23 cellular contexts compared by ENCODE assay signal in genomic region chr16:77885596-77886295, GRCh38.
DNase-seq lines count a peak whose midpoint lies in the region; ATAC-seq and TF ChIP-seq lines count a peak whose summit lies in the region.
"Had no signal": no experiment of that assay in that cellular context is flagged by ENCODE, and none has a peak within 500 bp of the region (broad histone marks: within the 10 kb centered on the region; RNA-seq: fewer than 3 reads in every experiment).

No MANE protein-coding gene starts in this region.

- H3K36me3 Mint-ChIP-seq in H9 (ENCODE audit: insufficient read depth in 1 of 3, low read depth in 3 of 3) = peaks cover 0 to 26% (median 7%) of the 10 kb centered on the region in 3 experiments; a peak in 5 of 7 replicates
- H3K36me3 Mint-ChIP-seq: CD14-positive monocyte had no signal

- H4K91ac ChIP-seq in H9 (ENCODE audit: insufficient read length, low read depth, low read length) = no peak overlapping the region

- no peak overlapping the region for H2BK5ac ChIP-seq in H9 (ENCODE audit: insufficient read length, low read length)

- H3K18ac ChIP-seq in H9 (ENCODE audit: insufficient read length, low read depth, low read length) = no peak overlapping the region

- H4K5ac ChIP-seq in H9 (ENCODE audit: insufficient read length, low read depth, low read length) = no peak overlapping the region

- H3K36me3 ChIP-seq in GM23248 (ENCODE audit: low read depth) (no peaks in the 10 kb centered on the region), brain microvascular endothelial cell (replicated peaks) (no peaks in the 10 kb centered on the region)
- H3K36me3 ChIP-seq: Peyer's patch, SJCRH30 had no signal

- H2AFZ ChIP-seq in GM23248 = no peak overlapping the region
- no peak overlapping the region for H2AFZ ChIP-seq in H9 (ENCODE audit: low read length)

- peaks cover 7 to 8% of the 10 kb centered on the region in 2 experiments; a peak in 3 of 4 replicates for H3K4me1 Mint-ChIP-seq in H9
- H3K4me1 Mint-ChIP-seq: B cell had no signal

- H3K27me3 Mint-ChIP-seq in H9 (ENCODE audit: low read depth) = no peaks in the 10 kb centered on the region
- H3K27me3 Mint-ChIP-seq: B cell had no signal

- no peaks in the 10 kb centered on the region for H4K20me1 ChIP-seq in GM23248 (ENCODE audit: insufficient read depth)
- H4K20me1 ChIP-seq in H9 (ENCODE audit: control insufficient read depth, insufficient read depth, insufficient read length) = no peaks in the 10 kb centered on the region

- no peaks in the 10 kb centered on the region for H3K27me3 ChIP-seq in GM23248 (replicated peaks; ENCODE audit: insufficient read depth)
- H3K27me3 ChIP-seq in brain microvascular endothelial cell (replicated peaks) = no peaks in the 10 kb centered on the region
- no peaks in the 10 kb centered on the region for H3K27me3 ChIP-seq in H9 (ENCODE audit: insufficient read depth, low read length)
- peaks cover 0 to 12% (median 0%) of the 10 kb centered on the region in 45 donors for H3K27me3 ChIP-seq in dorsolateral prefrontal cortex
- H3K27me3 ChIP-seq: Peyer's patch, SJCRH30 had no signal

- peak; percentile 5 for DNase-seq in GM23248
- peak; percentile 53 for DNase-seq in brain microvascular endothelial cell
- DNase-seq in fibroblast of mammary gland (ENCODE audit: low read depth) = peak; percentile 34
- DNase-seq in sciatic nerve (ENCODE audit: low spot score) = no peak
- no peak for DNase-seq in H9
- DNase-seq in DMS153 (lab: John Stamatoyannopoulos, UW) = no peak
- no peak for DNase-seq in dorsolateral prefrontal cortex
- no peak for DNase-seq in NCI-H1105 (lab: John Stamatoyannopoulos, UW)
- DNase-seq: DMS53, EL, GF-D8, MM.1S, NCI-H1048, NCI-H1436, NCI-H1930, NCI-H226, NCI-H510A treated with DMSO at 0.1 percent for 48 hours, NCI-H748 treated with DMSO at 0.1 percent for 48 hours, Peyer's patch, SJCRH30 had no signal

- peaks cover 14% of the 10 kb centered on the region; the same call in 1 of the 2 replicates for H3F3A ChIP-seq in GM23248 (ENCODE audit: insufficient read depth)

- no peak overlapping the region for H3K23ac ChIP-seq in H9 (ENCODE audit: insufficient read length, low read depth, low read length)

- H3K9me3 Mint-ChIP-seq in H9 = no peaks in the 10 kb centered on the region

- no peak overlapping the region for H3K4me3 ChIP-seq in GM23248
- H3K4me3 ChIP-seq in brain microvascular endothelial cell (ENCODE audit: low read depth, low read length) = no peak overlapping the region
- H3K4me3 ChIP-seq in fibroblast of mammary gland (ENCODE audit: control insufficient read depth, low read depth, low read length) = no peak overlapping the region
- H3K4me3 ChIP-seq in dorsolateral prefrontal cortex = no peak overlapping the region
- H3K4me3 ChIP-seq: K562, Peyer's patch, SJCRH30 had no signal

- H3K9me2 ChIP-seq in GM23248 (ENCODE audit: insufficient read depth) = no peaks in the 10 kb centered on the region

- in situ Hi-C loops in GM23248 (cut with MboI) (no loop called here), brain microvascular endothelial cell (cut with HindIII; ENCODE audit: low pct_ligation_motif_present, low sequenced_read_pairs) (no loop called here)

- H4K8ac ChIP-seq in H9 (replicated peaks; ENCODE audit: insufficient read length, low read depth, low read length) = no peak overlapping the region

- H3K79me2 ChIP-seq in GM23248 (ENCODE audit: insufficient read depth) (no peaks in the 10 kb centered on the region), H9 (ENCODE audit: insufficient read depth, low read length) (peaks cover 2% of the 10 kb centered on the region; the same call in 1 of the 2 replicates)

- H3T11ph ChIP-seq in H9 (ENCODE audit: low read length) = no peak overlapping the region

- H3K4me1 ChIP-seq in GM23248 (ENCODE audit: insufficient read depth) (peaks cover 17% of the 10 kb centered on the region), H9 (ENCODE audit: insufficient read depth, low read length) (no peaks in the 10 kb centered on the region)
- H3K4me1 ChIP-seq: Peyer's patch, SJCRH30 had no signal

- 59 to 62% methylated on average over 6 of the region's 6 CpGs for WGBS in GM23248 (ENCODE audit: low coverage in 1 of 2, low lambda C conversion rate in 2 of 2, missing lambda C conversion rate in 2 of 2), 2 experiments
- no CpG with 5 or more reads among the region's 6 CpGs for WGBS in H9 (ENCODE audit: extremely low coverage, insufficient read length, low lambda C conversion rate)

- no peak overlapping the region for H2BK12ac ChIP-seq in H9 (ENCODE audit: insufficient read length, low read depth, low read length)

- no peak overlapping the region for H2AK5ac ChIP-seq in H9 (ENCODE audit: insufficient read length, low read length)

- H2BK20ac ChIP-seq in H9 (ENCODE audit: low read depth, low read length, poor library complexity, severe bottlenecking) = no peak overlapping the region

- no peak overlapping the region for H3K14ac ChIP-seq in H9 (ENCODE audit: insufficient read depth, low read length)

- no peak for TF ChIP-seq CTCF in brain microvascular endothelial cell (IDR thresholded peaks at IDR 0.05; ENCODE audit: low read depth, low read length, missing control alignments)
- no peak for TF ChIP-seq CTCF in fibroblast of mammary gland (conservative IDR thresholded peaks at IDR 0.05; ENCODE audit: control insufficient read depth, insufficient read depth, low read depth, low read length)
- TF ChIP-seq CTCF in H9 (conservative IDR thresholded peaks at IDR 0.05) = no peak
- no peak for TF ChIP-seq CTCF in dorsolateral prefrontal cortex (IDR thresholded peaks at IDR 0.05 in 54 of 56, conservative IDR thresholded peaks at IDR 0.05 in 2 of 56; ENCODE audit: low read depth in 1 of 56, partially characterized antibody in 56 of 56)

- H2BK120ac ChIP-seq in H9 (ENCODE audit: low read depth, low read length, poor library complexity, severe bottlenecking) = no peak overlapping the region

- H3K4ac ChIP-seq in H9 (ENCODE audit: low read depth, low read length) = no peak overlapping the region

- H3K9ac ChIP-seq in GM23248 (no peak overlapping the region), H9 (ENCODE audit: extremely low read depth, insufficient read length, low read length) (no peak overlapping the region)

- peak; percentile 13 for ATAC-seq in sciatic nerve
- ATAC-seq: K562 had no signal

- H2BK15ac ChIP-seq in H9 (ENCODE audit: low read depth, low read length) = no peak overlapping the region

- H3K27ac Mint-ChIP-seq in H9 = no peak overlapping the region
- H3K27ac Mint-ChIP-seq: B cell, CD14-positive monocyte had no signal

- no peak overlapping the region for H3K27ac ChIP-seq in GM23248
- no peak overlapping the region for H3K27ac ChIP-seq in brain microvascular endothelial cell
- H3K27ac ChIP-seq in H9 (ENCODE audit: insufficient read length, low read depth, low read length) = no peak overlapping the region
- H3K27ac ChIP-seq in dorsolateral prefrontal cortex = no peak overlapping the region
- H3K27ac ChIP-seq: Peyer's patch, SJCRH30 had no signal

- H3K56ac ChIP-seq in H9 (ENCODE audit: insufficient read length, low read depth, low read length) = no peak overlapping the region

- intact Hi-C loops in sciatic nerve (cut with DNase I) = no loop called here
- intact Hi-C loops in dorsolateral prefrontal cortex (cut with DNase I) = no loop called here

- H3K4me3 Mint-ChIP-seq in H9 = no peak overlapping the region
- H3K4me3 Mint-ChIP-seq: B cell, CD14-positive monocyte had no signal

- H3K9me3 ChIP-seq in GM23248 (ENCODE audit: low read depth) = no peaks in the 10 kb centered on the region
- H3K9me3 ChIP-seq in H9 (ENCODE audit: control insufficient read depth, low read depth, low read length) = no peaks in the 10 kb centered on the region
- H3K9me3 ChIP-seq: Peyer's patch, SJCRH30 had no signal

- H3K79me1 ChIP-seq in H9 (ENCODE audit: insufficient read depth, low read depth, low read length, poor library complexity, severe bottlenecking) = no peaks in the 10 kb centered on the region

- H3K23me2 ChIP-seq in H9 (ENCODE audit: insufficient read length, low read depth, low read length, poor library complexity, severe bottlenecking) = no peaks in the 10 kb centered on the region

- H3K4me2 ChIP-seq in GM23248 (ENCODE audit: unreplicated experiment) (no peak overlapping the region), H9 (ENCODE audit: insufficient read depth, insufficient read length, low read length) (no peak overlapping the region)

Comparison
In these comparisons a context has a peak if more than half of its experiments do, and no peak if none do; other contexts are left out.
1. DNase-seq: peak in GM23248 (single experiment), brain microvascular endothelial cell (single experiment) and fibroblast of mammary gland (single experiment); none in sciatic nerve (single experiment), H9 (single experiment), DMS153 (single experiment), dorsolateral prefrontal cortex (0 of 10) and NCI-H1105 (single experiment).